ENCODE assay signal across 9 cellular contexts in genomic region chr11:62217191-62217748, GRCh38. TPM values are rescaled to one million over a fixed set of nuclear protein-coding genes. Genes with fewer than 3 reads are reported as not detected.
DNase-seq lines count a peak whose midpoint lies in the region; ATAC-seq, FAIRE-seq and TF ChIP-seq lines count a peak whose summit lies in the region.
"Had no signal": no experiment of that assay in that cellular context is flagged by ENCODE, and none has a peak within 500 bp of the region (broad histone marks: within the 10 kb centered on the region; RNA-seq: fewer than 3 reads in every experiment).

No MANE protein-coding gene starts in this region.

- DNase-seq in left ventricle myocardium inferior, result no peak
- no peak for DNase-seq in Right ventricle myocardium inferior (ENCODE audit: missing footprints)
- DNase-seq in NCI-H345 (lab: John Stamatoyannopoulos, UW), result peak; percentile 34
- peak; percentile 31 for DNase-seq in endothelial cell of umbilical vein (ENCODE audit: low read depth, low spot score)
- DNase-seq in activated CD4-positive, CD25-positive, alpha-beta regulatory T cell (lab: John Stamatoyannopoulos, UW), result no peak
- no peak for DNase-seq in glutamatergic neuron

- H3K4me1 ChIP-seq in left ventricle myocardium inferior (no peaks in the 10 kb centered on the region), endothelial cell of umbilical vein (ENCODE audit: control insufficient read depth, extremely low read depth, insufficient read depth, low read length) (no peaks in the 10 kb centered on the region)

- no peak overlapping the region for H3K4me3 ChIP-seq in left ventricle myocardium inferior
- H3K4me3 ChIP-seq in endothelial cell of umbilical vein (replicated peaks in 1 of 3; ENCODE audit: insufficient read depth in 1 of 3, low read depth in 1 of 3, low read length in 3 of 3), result no peak overlapping the region

- H3K27ac ChIP-seq in left ventricle myocardium inferior (replicated peaks) (no peak overlapping the region), endothelial cell of umbilical vein (ENCODE audit: insufficient read depth, low read depth, low read length) (no peak overlapping the region)

- no peaks in the 10 kb centered on the region for H3K36me3 ChIP-seq in left ventricle myocardium inferior
- no peaks in the 10 kb centered on the region for H3K36me3 ChIP-seq in endothelial cell of umbilical vein (ENCODE audit: control insufficient read depth in 2 of 2, extremely low read depth in 1 of 2, insufficient read depth in 2 of 2, low read length in 2 of 2)

- H4K20me1 ChIP-seq in endothelial cell of umbilical vein (replicated peaks; ENCODE audit: control insufficient read depth, extremely low read depth, insufficient read depth, low read length), result peaks cover 2% of the 10 kb centered on the region

- peaks cover 3% of the 10 kb centered on the region for H3K9me3 Mint-ChIP-seq in glutamatergic neuron (ENCODE audit: unreplicated experiment)

- no peak for ATAC-seq in Right ventricle myocardium inferior
- ATAC-seq in HG02938 (IDR thresholded peaks at IDR 0.05; ENCODE audit: unreplicated experiment), result no peak
- no peak for ATAC-seq in HG03039 (IDR thresholded peaks at IDR 0.05; ENCODE audit: unreplicated experiment)

- TF ChIP-seq CTCF in left ventricle myocardium inferior (IDR thresholded peaks at IDR 0.05; ENCODE audit: borderline replicate concordance) (peak; percentile 37), endothelial cell of umbilical vein (IDR thresholded peaks at IDR 0.05; ENCODE audit: extremely low read depth in 1 of 2, insufficient read depth in 1 of 2, low read depth in 1 of 2, low read length in 2 of 2) (peak; percentile 31 to 38), glutamatergic neuron (IDR thresholded peaks at IDR 0.05; ENCODE audit: partially characterized antibody, unreplicated experiment) (no peak)

- peaks cover 4% of the 10 kb centered on the region for H3K36me3 Mint-ChIP-seq in glutamatergic neuron (ENCODE audit: unreplicated experiment)

- H3K27me3 ChIP-seq in left ventricle myocardium inferior (ENCODE audit: low read depth) (peaks cover 8% of the 10 kb centered on the region), endothelial cell of umbilical vein (ENCODE audit: control insufficient read depth in 2 of 2, insufficient read depth in 2 of 2, low read length in 2 of 2) (peaks cover 6 to 9% of the 10 kb centered on the region in 2 experiments)

- no peak for TF ChIP-seq POLR2A in endothelial cell of umbilical vein (IDR thresholded peaks at IDR 0.05; ENCODE audit: low read depth, low read length)

- H3K4me1 Mint-ChIP-seq in glutamatergic neuron (ENCODE audit: low read depth, unreplicated experiment), result peaks cover 5% of the 10 kb centered on the region

- no peak overlapping the region for H3K4me3 Mint-ChIP-seq in glutamatergic neuron (ENCODE audit: unreplicated experiment)

- no peak overlapping the region for H3K4me2 ChIP-seq in endothelial cell of umbilical vein (ENCODE audit: insufficient read depth, low read length)

- H3K9me1 ChIP-seq in endothelial cell of umbilical vein (replicated peaks; ENCODE audit: control insufficient read depth, extremely low read depth, insufficient read depth, low read length), result no peaks in the 10 kb centered on the region

- POLR2A ChIA-PET in endothelial cell of umbilical vein (lab: Charles Lee), result no interaction called here

- CTCF ChIA-PET in endothelial cell of umbilical vein (lab: Charles Lee), result interaction anchor here (0.7 to 1.8 kb wide), 33 partner anchors 10 to 326 kb away, joined by 3 to 65 read pairs (median 4); partner anchors contain the start of genes ASRGL1 and SCGB2A2

- no peak overlapping the region for H3K27ac Mint-ChIP-seq in glutamatergic neuron (ENCODE audit: unreplicated experiment)

- H3K9me3 ChIP-seq in left ventricle myocardium inferior (replicated peaks) (peaks cover 8% of the 10 kb centered on the region), endothelial cell of umbilical vein (replicated peaks; ENCODE audit: control insufficient read depth, insufficient read depth, low read length) (no peaks in the 10 kb centered on the region)

- FAIRE-seq in endothelial cell of umbilical vein (lab: Jason Lieb, UNC), result peak; percentile 73
- FAIRE-seq: GM12891 had no signal

- dilution Hi-C loops in endothelial cell of umbilical vein (cut with MboI; ENCODE audit: extremely low pct_ligation_motif_present, low sequenced_read_pairs), result no loop called here

- intact Hi-C loops in left ventricle myocardium inferior (cut with micrococcal nuclease) (no loop called here), Right ventricle myocardium inferior (cut with DNase I) (no loop called here), endothelial cell of umbilical vein (cut with micrococcal nuclease) (loop anchor here (1.0 kb wide), 3 partner anchors 94 to 161 kb away; no protein-coding TSS in a partner anchor)

- H3K27me3 Mint-ChIP-seq in glutamatergic neuron (ENCODE audit: unreplicated experiment), result no peaks in the 10 kb centered on the region

- no peak overlapping the region for H2AFZ ChIP-seq in endothelial cell of umbilical vein (ENCODE audit: low read depth, low read length)

- H3K79me2 ChIP-seq in endothelial cell of umbilical vein (ENCODE audit: control insufficient read depth, insufficient read depth, low read length), result no peaks in the 10 kb centered on the region

- H3K9ac ChIP-seq in endothelial cell of umbilical vein (replicated peaks; ENCODE audit: extremely low read depth, insufficient read depth, low read length), result no peak overlapping the region

- no TSS peak for BruUV-seq in endothelial cell of umbilical vein (replicated peaks; lab: Mats Ljungman, UMichigan)

TF ChIP-seq in endothelial cell of umbilical vein, 7 proteins besides CTCF, POLR2A, EP300 and RAD21:
- TF ChIP-seq EZH2 (IDR thresholded peaks at IDR 0.05; ENCODE audit: borderline replicate concordance, low read depth, low read length, severe bottlenecking) (no peak), MYC (IDR thresholded peaks at IDR 0.05; ENCODE audit: low read depth, low read length) (no peak)

RNA-seq across cellular contexts. Expression of gene SCGB2A1, which starts 8.8 kb away (rescaled TPM):
- total RNA-seq in left ventricle myocardium inferior (not detected), Right ventricle myocardium inferior (not detected), endothelial cell of umbilical vein (not detected in 2 replicates), glutamatergic neuron (ENCODE audit: unreplicated experiment) (not detected)
- polyA plus RNA-seq in endothelial cell of umbilical vein, result not detected in 2 replicates
- polyA plus RNA-seq in endothelial cell of umbilical vein (2011; cell fraction: cytosol; rRNA removed), result not detected in 2 replicates
- polyA plus RNA-seq in endothelial cell of umbilical vein (2011; cell fraction: nucleus; rRNA removed), result not detected in 2 replicates
- not detected in 2 replicates for polyA plus RNA-seq in endothelial cell of umbilical vein (2012)
- not detected in 2 replicates for polyA minus RNA-seq in endothelial cell of umbilical vein
- not detected for polyA minus RNA-seq in endothelial cell of umbilical vein (2011; cell fraction: cytosol; rRNA and poly(A)+ RNA removed)
- not detected in 2 replicates for polyA minus RNA-seq in endothelial cell of umbilical vein (2011; cell fraction: nucleus; rRNA and poly(A)+ RNA removed)

RNA-seq across cellular contexts. Expression of gene SCGB1D2, which starts 24.8 kb away (rescaled TPM):
- total RNA-seq in left ventricle myocardium inferior (1.6 TPM), Right ventricle myocardium inferior (4.0 TPM), endothelial cell of umbilical vein (not detected in 2 replicates), glutamatergic neuron (ENCODE audit: unreplicated experiment) (not detected)
- not detected in 2 replicates for polyA plus RNA-seq in endothelial cell of umbilical vein
- polyA plus RNA-seq in endothelial cell of umbilical vein (2011; cell fraction: cytosol; rRNA removed), result not detected in 2 replicates
- polyA plus RNA-seq in endothelial cell of umbilical vein (2011; cell fraction: nucleus; rRNA removed), result not detected in 2 replicates
- not detected in 2 replicates for polyA plus RNA-seq in endothelial cell of umbilical vein (2012)
- not detected in 2 replicates for polyA minus RNA-seq in endothelial cell of umbilical vein
- not detected for polyA minus RNA-seq in endothelial cell of umbilical vein (2011; cell fraction: cytosol; rRNA and poly(A)+ RNA removed)
- polyA minus RNA-seq in endothelial cell of umbilical vein (2011; cell fraction: nucleus; rRNA and poly(A)+ RNA removed), result not detected in 2 replicates

RNA-seq across cellular contexts. Expression of gene SCGB1D1, which starts 27.3 kb away (rescaled TPM):
- not detected for total RNA-seq in left ventricle myocardium inferior
- total RNA-seq in Right ventricle myocardium inferior, result not detected
- total RNA-seq in endothelial cell of umbilical vein, result not detected in 2 replicates
- not detected in 2 replicates for polyA plus RNA-seq in endothelial cell of umbilical vein
- not detected in 2 replicates for polyA plus RNA-seq in endothelial cell of umbilical vein (2011; cell fraction: cytosol; rRNA removed)
- not detected in 2 replicates for polyA plus RNA-seq in endothelial cell of umbilical vein (2011; cell fraction: nucleus; rRNA removed)
- polyA plus RNA-seq in endothelial cell of umbilical vein (2012), result not detected in 2 replicates
- not detected in 2 replicates for polyA minus RNA-seq in endothelial cell of umbilical vein
- not detected for polyA minus RNA-seq in endothelial cell of umbilical vein (2011; cell fraction: cytosol; rRNA and poly(A)+ RNA removed)
- polyA minus RNA-seq in endothelial cell of umbilical vein (2011; cell fraction: nucleus; rRNA and poly(A)+ RNA removed), result not detected in 2 replicates
- not detected for total RNA-seq in glutamatergic neuron (ENCODE audit: unreplicated experiment)

RNA-seq across cellular contexts. Expression of gene SCGB2A2, which starts 52.7 kb away (rescaled TPM):
- total RNA-seq in left ventricle myocardium inferior, result not detected
- total RNA-seq in Right ventricle myocardium inferior, result not detected
- not detected in 2 replicates for total RNA-seq in endothelial cell of umbilical vein
- polyA plus RNA-seq in endothelial cell of umbilical vein, result not detected in 2 replicates
- polyA plus RNA-seq in endothelial cell of umbilical vein (2011; cell fraction: cytosol; rRNA removed), result not detected in 2 replicates
- not detected in 2 replicates for polyA plus RNA-seq in endothelial cell of umbilical vein (2011; cell fraction: nucleus; rRNA removed)
- polyA plus RNA-seq in endothelial cell of umbilical vein (2012), result not detected in 2 replicates
- polyA minus RNA-seq in endothelial cell of umbilical vein, result not detected in 2 replicates
- polyA minus RNA-seq in endothelial cell of umbilical vein (2011; cell fraction: cytosol; rRNA and poly(A)+ RNA removed), result not detected
- not detected in 2 replicates for polyA minus RNA-seq in endothelial cell of umbilical vein (2011; cell fraction: nucleus; rRNA and poly(A)+ RNA removed)
- total RNA-seq in glutamatergic neuron (ENCODE audit: unreplicated experiment), result not detected

Comparison
In these comparisons a context has a peak if more than half of its experiments do, and no peak if none do; other contexts are left out.
1. DNase-seq: peak in NCI-H345 (single experiment) and endothelial cell of umbilical vein (single experiment); none in left ventricle myocardium inferior (single experiment), Right ventricle myocardium inferior (single experiment), activated CD4-positive, CD25-positive, alpha-beta regulatory T cell (0 of 4) and glutamatergic neuron (single experiment).